31 cellular contexts compared by ENCODE assay signal in genomic region chr17:33164556-33164881, GRCh38.
"Had no signal": no experiment of that assay in that cellular context is flagged by ENCODE, and none has a peak within 500 bp of the region (broad histone marks: within the 10 kb centered on the region; RNA-seq: fewer than 3 reads in every experiment).

No MANE protein-coding gene starts in this region.

- DNase-seq: activated B cell treated with CpG ODN at 0.5 μM for 24 hours; activated CD4-positive, alpha-beta T cell treated with anti-CD3 and anti-CD28 coated beads, Interleukin-2, amount 10 ng/mL, durations not matched to agents 24 days and 14 days; activated CD4-positive, alpha-beta T cell treated with anti-CD3 and anti-CD28 coated beads, Interleukin-2, amount 50 U/mL, for 4 hours; activated CD8-positive, alpha-beta T cell treated with anti-CD3 and anti-CD28 coated beads for 36 hours; activated effector memory CD4-positive, alpha-beta T cell treated with anti-CD3 and anti-CD28 coated beads, Interleukin-2, amount 50 U/mL, for 16 hours; activated naive CD4-positive, alpha-beta T cell; activated naive CD4-positive, alpha-beta T cell treated with anti-CD3 and anti-CD28 coated beads, Interleukin-2, amount 50 U/mL, for 16 hours; activated naive CD8-positive, alpha-beta T cell treated with anti-CD3 and anti-CD28 coated beads for 36 hours; activated T-cell treated with anti-CD3 and anti-CD28 coated beads, Interleukin-2, amount 50 U/mL, for 1 hour; activated T-cell treated with anti-CD3 and anti-CD28 coated beads, Interleukin-2, amount 50 U/mL, for 72 hours; amniotic stem cell; aorta; brain microvascular endothelial cell; Kasumi-1; KG1; MM.1S; MV-4-11; NCI-H1092; NCI-H1436 treated with DMSO at 0.1 percent for 48 hours; NCI-H1694 treated with DMSO at 0.1 percent for 48 hours; NCI-H2029; NCI-H345; NCI-H524 treated with DMSO at 0.1 percent for 48 hours; PC-9; SIG-M5; T-cell; T-helper 17 cell had no signal

- H3K4me1 Mint-ChIP-seq: activated B cell treated with CpG ODN at 0.5 μM for 24 hours; activated CD4-positive, alpha-beta T cell treated with anti-CD3 and anti-CD28 coated beads, Interleukin-2, amount 10 ng/mL, durations not matched to agents 24 days and 14 days; activated naive CD8-positive, alpha-beta T cell treated with anti-CD3 and anti-CD28 coated beads for 36 hours; activated T-helper 17 cell treated with anti-CD3 and anti-CD28 coated beads, Interleukin-2, amount 50 U/mL, for 72 hours; T-cell had no signal

- H3K9me3 Mint-ChIP-seq: activated B cell treated with CpG ODN at 0.5 μM for 24 hours; activated CD4-positive, alpha-beta T cell treated with anti-CD3 and anti-CD28 coated beads, Interleukin-2, amount 10 ng/mL, durations not matched to agents 24 days and 14 days; activated CD8-positive, alpha-beta T cell treated with anti-CD3 and anti-CD28 coated beads for 36 hours; activated naive CD8-positive, alpha-beta T cell treated with anti-CD3 and anti-CD28 coated beads for 36 hours; activated T-cell treated with anti-CD3 and anti-CD28 coated beads, Interleukin-2, amount 50 U/mL, for 72 hours; activated T-helper 17 cell treated with anti-CD3 and anti-CD28 coated beads, Interleukin-2, amount 50 U/mL, for 72 hours; T-cell had no signal

- ATAC-seq: activated CD8-positive, alpha-beta T cell treated with anti-CD3 and anti-CD28 coated beads for 36 hours; activated T-cell treated with anti-CD3 and anti-CD28 coated beads, Interleukin-2, amount 50 U/mL, for 72 hours; activated T-helper 17 cell treated with anti-CD3 and anti-CD28 coated beads, Interleukin-2, amount 50 U/mL, for 72 hours; SK-N-SH treated with all-trans-retinoic acid at 6 μM for 48 hours; T-cell; T-helper 17 cell had no signal

- H3K4me3 Mint-ChIP-seq: activated B cell treated with CpG ODN at 0.5 μM for 24 hours; activated CD4-positive, alpha-beta T cell treated with anti-CD3 and anti-CD28 coated beads, Interleukin-2, amount 10 ng/mL, durations not matched to agents 24 days and 14 days; activated CD8-positive, alpha-beta T cell treated with anti-CD3 and anti-CD28 coated beads for 36 hours; activated naive CD8-positive, alpha-beta T cell treated with anti-CD3 and anti-CD28 coated beads for 36 hours; activated T-cell treated with anti-CD3 and anti-CD28 coated beads, Interleukin-2, amount 50 U/mL, for 72 hours; activated T-helper 17 cell treated with anti-CD3 and anti-CD28 coated beads, Interleukin-2, amount 50 U/mL, for 72 hours; T-cell; T-helper 17 cell had no signal

- H3K27ac ChIP-seq: brain microvascular endothelial cell, cardiac muscle cell, PC-9, VCaP had no signal

- H3K27me3 ChIP-seq: brain microvascular endothelial cell, cardiac muscle cell had no signal

- H3K4me3 ChIP-seq: cardiac muscle cell, PC-9 had no signal

- H3K27ac Mint-ChIP-seq: activated B cell treated with CpG ODN at 0.5 μM for 24 hours; activated CD4-positive, alpha-beta T cell treated with anti-CD3 and anti-CD28 coated beads, Interleukin-2, amount 10 ng/mL, durations not matched to agents 24 days and 14 days; activated CD8-positive, alpha-beta T cell treated with anti-CD3 and anti-CD28 coated beads for 36 hours; activated naive CD8-positive, alpha-beta T cell treated with anti-CD3 and anti-CD28 coated beads for 36 hours; activated T-cell treated with anti-CD3 and anti-CD28 coated beads, Interleukin-2, amount 50 U/mL, for 72 hours; activated T-helper 17 cell treated with anti-CD3 and anti-CD28 coated beads, Interleukin-2, amount 50 U/mL, for 72 hours; T-cell; T-helper 17 cell had no signal

- H3K27me3 Mint-ChIP-seq: activated CD4-positive, alpha-beta T cell treated with anti-CD3 and anti-CD28 coated beads, Interleukin-2, amount 10 ng/mL, durations not matched to agents 24 days and 14 days had no signal

- H3K36me3 Mint-ChIP-seq: activated naive CD8-positive, alpha-beta T cell treated with anti-CD3 and anti-CD28 coated beads for 36 hours; T-cell had no signal

- H3K36me3 ChIP-seq: brain microvascular endothelial cell, cardiac muscle cell had no signal
